Comparison of ENCODE assay signal across 12 cellular contexts in the genomic region with DNA sequence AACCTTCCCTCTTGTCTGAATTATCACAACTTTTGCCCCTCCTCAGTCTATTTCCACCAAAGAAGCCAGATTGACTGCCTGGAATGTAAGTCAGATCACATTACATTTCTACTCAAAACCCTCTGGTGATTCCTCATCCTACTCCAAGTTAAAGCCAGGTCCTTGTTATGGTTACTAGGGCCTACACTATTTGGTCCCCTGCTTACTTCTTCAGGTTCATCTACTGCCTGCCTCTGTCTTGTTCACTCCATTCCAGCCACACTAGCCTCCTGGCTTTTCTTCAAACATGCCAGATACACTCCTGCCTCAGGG. TPM values are rescaled to one million over a fixed set of nuclear protein-coding genes. Genes with fewer than 3 reads are reported as not detected.
DNase-seq lines count a peak whose midpoint lies in the region; ATAC-seq and TF ChIP-seq lines count a peak whose summit lies in the region.
"Had no signal": no experiment of that assay in that cellular context is flagged by ENCODE, and none has a peak within 500 bp of the region (broad histone marks: within the 10 kb centered on the region; RNA-seq: fewer than 3 reads in every experiment).

No MANE protein-coding gene starts in this region.

- no TSS peak for BruUV-seq in Calu3 (replicated peaks; lab: Mats Ljungman, UMichigan)

- no peak for TF ChIP-seq CTCF in Calu3 (IDR thresholded peaks at IDR 0.05; ENCODE audit: unreplicated experiment)

- intact Hi-C loops in Calu3 (cut with micrococcal nuclease; ENCODE audit: unreplicated experiment) = no loop called here

- peaks cover 71% of the 10 kb centered on the region for H3K36me3 Mint-ChIP-seq in activated CD8-positive, alpha-beta T cell treated with anti-CD3 and anti-CD28 coated beads, Interleukin-2, amount 10 ng/mL, durations not matched to agents 7 days and 5 days (ENCODE audit: low read depth)
- H3K36me3 Mint-ChIP-seq in memory B cell (peaks cover 27% of the 10 kb centered on the region), Calu3 (ENCODE audit: insufficient read depth, unreplicated experiment) (no peaks in the 10 kb centered on the region)

- POLR2A ChIA-PET in activated CD8-positive, alpha-beta T cell treated with anti-CD3 and anti-CD28 coated beads, Interleukin-2, amount 10 ng/mL, durations not matched to agents 7 days and 5 days (lab: Charles Lee) = no interaction called here

- H3K27ac Mint-ChIP-seq in activated CD8-positive, alpha-beta T cell treated with anti-CD3 and anti-CD28 coated beads, Interleukin-2, amount 10 ng/mL, durations not matched to agents 7 days and 5 days = peak overlapping the region; percentile 64
- H3K27ac Mint-ChIP-seq in memory B cell (peak overlapping the region; percentile 9), Calu3 (ENCODE audit: unreplicated experiment) (no peak overlapping the region)
- H3K27ac Mint-ChIP-seq: brain had no signal

- no peaks in the 10 kb centered on the region for H3K27me3 Mint-ChIP-seq in activated CD8-positive, alpha-beta T cell treated with anti-CD3 and anti-CD28 coated beads, Interleukin-2, amount 10 ng/mL, durations not matched to agents 7 days and 5 days (ENCODE audit: low read depth)
- H3K27me3 Mint-ChIP-seq in memory B cell = no peaks in the 10 kb centered on the region
- no peaks in the 10 kb centered on the region for H3K27me3 Mint-ChIP-seq in Calu3 (ENCODE audit: unreplicated experiment)
- H3K27me3 Mint-ChIP-seq: brain; CD4-positive, alpha-beta T cell had no signal

- peaks cover 47% of the 10 kb centered on the region for H3K4me1 Mint-ChIP-seq in activated CD8-positive, alpha-beta T cell treated with anti-CD3 and anti-CD28 coated beads, Interleukin-2, amount 10 ng/mL, durations not matched to agents 7 days and 5 days (ENCODE audit: low read depth)
- peaks cover 11% of the 10 kb centered on the region for H3K4me1 Mint-ChIP-seq in memory B cell
- no peaks in the 10 kb centered on the region for H3K4me1 Mint-ChIP-seq in Calu3 (ENCODE audit: low read depth, unreplicated experiment)
- H3K4me1 Mint-ChIP-seq: brain had no signal

- no peak overlapping the region for H3K4me3 Mint-ChIP-seq in activated CD8-positive, alpha-beta T cell treated with anti-CD3 and anti-CD28 coated beads, Interleukin-2, amount 10 ng/mL, durations not matched to agents 7 days and 5 days
- H3K4me3 Mint-ChIP-seq in memory B cell = no peak overlapping the region
- H3K4me3 Mint-ChIP-seq in Calu3 (ENCODE audit: low read depth, unreplicated experiment) = no peak overlapping the region
- H3K4me3 Mint-ChIP-seq: brain; CD4-positive, alpha-beta T cell had no signal

- DNase-seq in AG08396 (ENCODE audit: low spot score) (peak; percentile 24), ELR (ENCODE audit: low read depth) (peak; percentile 42), memory B cell (ENCODE audit: low spot score in 2 of 2) (no peak), UCSD-AML1 (lab: John Stamatoyannopoulos, UW; ENCODE audit: unreplicated experiment) (no peak), Calu3 (no peak)
- no peak for DNase-seq in activated CD8-positive, alpha-beta T cell treated with anti-CD3 and anti-CD28 coated beads, Interleukin-2, amount 10 ng/mL, durations not matched to agents 7 days and 5 days
- DNase-seq in stimulated activated CD4-positive, alpha-beta T cell treated with anti-CD3 and anti-CD28 coated beads, Interleukin-2, amount 100 ng/mL, for 48 hours = no peak
- DNase-seq: CD4-positive, alpha-beta T cell; NCI-H2029 treated with DMSO at 0.1 percent for 48 hours; stomach had no signal

- no peaks in the 10 kb centered on the region for H3K9me3 Mint-ChIP-seq in activated CD8-positive, alpha-beta T cell treated with anti-CD3 and anti-CD28 coated beads, Interleukin-2, amount 10 ng/mL, durations not matched to agents 7 days and 5 days (ENCODE audit: insufficient read depth)
- no peaks in the 10 kb centered on the region for H3K9me3 Mint-ChIP-seq in memory B cell
- H3K9me3 Mint-ChIP-seq in Calu3 (ENCODE audit: low read depth, unreplicated experiment) = no peaks in the 10 kb centered on the region
- H3K9me3 Mint-ChIP-seq: brain; CD4-positive, alpha-beta T cell had no signal

- ATAC-seq in activated CD8-positive, alpha-beta T cell treated with anti-CD3 and anti-CD28 coated beads, Interleukin-2, amount 10 ng/mL, durations not matched to agents 7 days and 5 days = no peak
- ATAC-seq in memory B cell (ENCODE audit: low read depth) = no peak
- ATAC-seq in GM19397 (IDR thresholded peaks at IDR 0.05; ENCODE audit: unreplicated experiment) = no peak

- CTCF ChIA-PET in activated CD8-positive, alpha-beta T cell treated with anti-CD3 and anti-CD28 coated beads, Interleukin-2, amount 10 ng/mL, durations not matched to agents 7 days and 5 days (lab: Charles Lee) = interaction anchor here (1.6 to 7.6 kb wide), 4 partner anchors 11 to 57 kb away, joined by 3 to 166 read pairs (median 26); a partner anchor contains a TSS
- CTCF ChIA-PET in Calu3 (lab: Charles Lee) = no interaction called here

RNA-seq across cellular contexts. Expression of a gene that starts 43.2 kb away (rescaled TPM):
- 1 to 10 TPM; 1.7 to 2.0 TPM for total RNA-seq in activated CD8-positive, alpha-beta T cell treated with anti-CD3 and anti-CD28 coated beads, Interleukin-2, amount 10 ng/mL, durations not matched to agents 7 days and 5 days
- 0.12 TPM in 1 of 2 replicates, not detected in the other for total RNA-seq in Calu3 (2022)

RNA-seq across cellular contexts. Expression of a gene that starts 48.3 kb away (rescaled TPM):
- 100 to 1,000 TPM; 104 to 109 TPM for total RNA-seq in activated CD8-positive, alpha-beta T cell treated with anti-CD3 and anti-CD28 coated beads, Interleukin-2, amount 10 ng/mL, durations not matched to agents 7 days and 5 days
- total RNA-seq in Calu3 (2022) = 34.0 and 36.0 TPM in 2 replicates

Comparison
In these comparisons a context has a peak if more than half of its experiments do, and no peak if none do; other contexts are left out.
1. DNase-seq: peak in AG08396 (single experiment) and ELR (single experiment); none in activated CD8-positive, alpha-beta T cell treated with anti-CD3 and anti-CD28 coated beads, Interleukin-2, amount 10 ng/mL, durations not matched to agents 7 days and 5 days (single experiment), memory B cell (0 of 2), UCSD-AML1 (single experiment), Calu3 (single experiment) and stimulated activated CD4-positive, alpha-beta T cell treated with anti-CD3 and anti-CD28 coated beads, Interleukin-2, amount 100 ng/mL, for 48 hours (0 of 2).